Comparison of ENCODE assay signal across 9 cellular contexts in genomic region chr9:95092321-95093072, GRCh38.
DNase-seq lines count a peak whose midpoint lies in the region; ATAC-seq and TF ChIP-seq lines count a peak whose summit lies in the region.
"Had no signal": no experiment of that assay in that cellular context is flagged by ENCODE, and none has a peak within 500 bp of the region (broad histone marks: within the 10 kb centered on the region; RNA-seq: fewer than 3 reads in every experiment).

No MANE protein-coding gene starts in this region.

- H3K9me3 Mint-ChIP-seq in GM23338 = no peaks in the 10 kb centered on the region
- no peaks in the 10 kb centered on the region for H3K9me3 Mint-ChIP-seq in CD8-positive, alpha-beta T cell

- H2AFZ ChIP-seq in GM23338 = no peak overlapping the region

- no peaks in the 10 kb centered on the region for H3K9me3 ChIP-seq in T-helper 17 cell (ENCODE audit: control insufficient read depth, low read length, poor library complexity, severe bottlenecking)
- no peaks in the 10 kb centered on the region for H3K9me3 ChIP-seq in CD8-positive, alpha-beta T cell (ENCODE audit: low read length)
- H3K9me3 ChIP-seq: right lobe of liver had no signal

- H3K4me1 Mint-ChIP-seq in GM23338 (peaks cover 42% of the 10 kb centered on the region), T-helper 17 cell (peaks cover 10% of the 10 kb centered on the region)
- peaks cover 3% of the 10 kb centered on the region for H3K4me1 Mint-ChIP-seq in CD8-positive, alpha-beta T cell (ENCODE audit: low read depth)

- H3K4me3 Mint-ChIP-seq in GM23338 = no peak overlapping the region
- H3K4me3 Mint-ChIP-seq in T-helper 17 cell = peak overlapping the region; percentile 41
- H3K4me3 Mint-ChIP-seq in CD8-positive, alpha-beta T cell = no peak overlapping the region

- CTCF ChIA-PET in CD8-positive, alpha-beta T cell (lab: Charles Lee) = no interaction called here

- peaks cover 9% of the 10 kb centered on the region for H3K27me3 Mint-ChIP-seq in GM23338 (ENCODE audit: insufficient read depth, low read depth, poor library complexity)
- no peaks in the 10 kb centered on the region for H3K27me3 Mint-ChIP-seq in T-helper 17 cell
- H3K27me3 Mint-ChIP-seq in CD8-positive, alpha-beta T cell (ENCODE audit: low read depth) = no peaks in the 10 kb centered on the region

- POLR2A ChIA-PET in CD8-positive, alpha-beta T cell (lab: Charles Lee) = no interaction called here

- TF ChIP-seq CTCF in GM23338 (conservative IDR thresholded peaks at IDR 0.05; ENCODE audit: low read depth in 2 of 2) (no peak), foreskin keratinocyte (conservative IDR thresholded peaks at IDR 0.05) (no peak)
- TF ChIP-seq CTCF in CD8-positive, alpha-beta T cell (IDR thresholded peaks at IDR 0.05) = no peak

- intact Hi-C loops in CD8-positive, alpha-beta T cell (cut with DNase I, micrococcal nuclease) = no loop called here

- no peak overlapping the region for H3K4me2 ChIP-seq in GM23338

- no peaks in the 10 kb centered on the region for H3K4me1 ChIP-seq in GM23338 (ENCODE audit: insufficient read depth)
- H3K4me1 ChIP-seq in foreskin keratinocyte = peaks cover 17% of the 10 kb centered on the region
- no peaks in the 10 kb centered on the region for H3K4me1 ChIP-seq in CD8-positive, alpha-beta T cell (ENCODE audit: insufficient read depth, low read length)

- H3K36me3 ChIP-seq in GM23338 (ENCODE audit: insufficient read depth) = no peaks in the 10 kb centered on the region
- H3K36me3 ChIP-seq in CD8-positive, alpha-beta T cell (ENCODE audit: insufficient read depth, low read length) = no peaks in the 10 kb centered on the region
- H3K36me3 ChIP-seq: right lobe of liver had no signal

- H3K4me3 ChIP-seq in GM23338 (no peak overlapping the region), skeletal muscle cell (ENCODE audit: low read depth, low read length) (no peak overlapping the region)
- H3K4me3 ChIP-seq in CD8-positive, alpha-beta T cell (ENCODE audit: low read depth, low read length) = no peak overlapping the region
- H3K4me3 ChIP-seq: right lobe of liver had no signal

- no peaks in the 10 kb centered on the region for H3K27me3 ChIP-seq in GM23338 (ENCODE audit: insufficient read depth)
- no peaks in the 10 kb centered on the region for H3K27me3 ChIP-seq in foreskin keratinocyte
- H3K27me3 ChIP-seq in CD8-positive, alpha-beta T cell (ENCODE audit: insufficient read depth, low read length) = no peaks in the 10 kb centered on the region
- H3K27me3 ChIP-seq: right lobe of liver had no signal

- H3K27ac ChIP-seq in GM23338 (ENCODE audit: low read depth) (no peak overlapping the region), foreskin keratinocyte (peak overlapping the region; percentile 70)
- H3K27ac ChIP-seq in CD8-positive, alpha-beta T cell (ENCODE audit: low read depth, low read length) = no peak overlapping the region

- DNase-seq in GM23338 (ENCODE audit: low spot score) = peak; percentile 34
- no peak for DNase-seq in T-helper 17 cell
- peak; percentile 70 to 85 for DNase-seq in foreskin keratinocyte
- peak; percentile 96 for DNase-seq in skeletal muscle cell (ENCODE audit: low read depth)
- no peak for DNase-seq in stimulated activated CD8-positive, alpha-beta memory T cell treated with anti-CD3 and anti-CD28 coated beads, Interleukin-4, amount 100 ng/mL, for 48 hours
- DNase-seq in CD8-positive, alpha-beta T cell = no peak

- H3K27ac Mint-ChIP-seq in GM23338 (no peak overlapping the region), T-helper 17 cell (no peak overlapping the region)
- H3K27ac Mint-ChIP-seq in CD8-positive, alpha-beta T cell = no peak overlapping the region

- H4K20me1 ChIP-seq in GM23338 (replicated peaks; ENCODE audit: insufficient read depth) = no peaks in the 10 kb centered on the region

- no peaks in the 10 kb centered on the region for H3F3A ChIP-seq in GM23338 (replicated peaks; ENCODE audit: low read depth)

- H3K36me3 Mint-ChIP-seq in GM23338 (ENCODE audit: low read depth) (no peaks in the 10 kb centered on the region; the same call in 2 of the 3 replicates), T-helper 17 cell (ENCODE audit: low read depth) (no peaks in the 10 kb centered on the region)
- peaks cover 6% of the 10 kb centered on the region for H3K36me3 Mint-ChIP-seq in CD8-positive, alpha-beta T cell

- H3K9me2 ChIP-seq in GM23338 (ENCODE audit: insufficient read depth) = no peaks in the 10 kb centered on the region

- ATAC-seq in GM23338 (peak; percentile 71), T-helper 17 cell (no peak), foreskin keratinocyte (peak; percentile 80), HG03521 (IDR thresholded peaks at IDR 0.05; ENCODE audit: unreplicated experiment) (no peak), HG03354 (IDR thresholded peaks at IDR 0.05; ENCODE audit: poor library complexity, severe bottlenecking, unreplicated experiment) (no peak)
- ATAC-seq in CD8-positive, alpha-beta T cell = no peak
- ATAC-seq: right lobe of liver had no signal

- H3K79me2 ChIP-seq in GM23338 (replicated peaks; ENCODE audit: insufficient read depth) = no peaks in the 10 kb centered on the region

TF ChIP-seq in GM23338, 12 proteins besides CTCF, POLR2A, EP300 and RAD21:
- no peak for TF ChIP-seq ZNF462 (CRISPR knock-in tag; IDR thresholded peaks at IDR 0.05)
- TF ChIP-seq STAT1 (IDR thresholded peaks at IDR 0.05; ENCODE audit: unreplicated experiment) = no peak
- TF ChIP-seq JUNB (IDR thresholded peaks at IDR 0.05; ENCODE audit: unreplicated experiment) = no peak
- TF ChIP-seq EZH2 (IDR thresholded peaks at IDR 0.05; ENCODE audit: low read depth, unreplicated experiment) = no peak
- TF ChIP-seq POLR2AphosphoS5 (IDR thresholded peaks at IDR 0.05; ENCODE audit: low read depth) = no peak
TF ChIP-seq in GM23338: peak in this region for 0.

Comparison
In these comparisons a context has a peak if more than half of its experiments do, and no peak if none do; other contexts are left out.
1. ATAC-seq: peak in GM23338 (single experiment) and foreskin keratinocyte (single experiment); none in T-helper 17 cell (single experiment), HG03521 (single experiment), HG03354 (single experiment) and CD8-positive, alpha-beta T cell (single experiment).
2. DNase-seq: peak in GM23338 (single experiment), foreskin keratinocyte (2 of 2) and skeletal muscle cell (single experiment); none in T-helper 17 cell (0 of 3), stimulated activated CD8-positive, alpha-beta memory T cell treated with anti-CD3 and anti-CD28 coated beads, Interleukin-4, amount 100 ng/mL, for 48 hours (single experiment) and CD8-positive, alpha-beta T cell (0 of 7).